ENCODE assay signal across 7 cellular contexts in genomic region chr17:81666342-81667191, GRCh38.
A peak's percentile ranks its signal among the peaks of the same experiment; 100 is the strongest.
DNase-seq lines count a peak whose midpoint lies in the region; ATAC-seq and TF ChIP-seq lines count a peak whose summit lies in the region.

Gene CCDC137 (plus strand): TSS chr17:81666737. CDS start chr17:81666767, 30 bp downstream.
Gene OXLD1 (minus strand): TSS chr17:81666605. CDS start chr17:81666577, 28 bp downstream.

- in situ Hi-C loops in astrocyte of the cerebellum (cut with HindIII; ENCODE audit: low sequenced_read_pairs), result no loop called here

- ATAC-seq in GM18511 (IDR thresholded peaks at IDR 0.05; ENCODE audit: unreplicated experiment) (peak; percentile 92), HG03025 (IDR thresholded peaks at IDR 0.05; ENCODE audit: low FRiP score, unreplicated experiment) (peak; percentile 75)

- TF ChIP-seq CTCF in astrocyte of the cerebellum (IDR thresholded peaks at IDR 0.05; ENCODE audit: low read depth, low read length, missing control alignments), result no peak

- DNase-seq in NCI-H2081 (lab: John Stamatoyannopoulos, UW) (peak; percentile 95 to 99), T-helper 9 cell (peak; percentile 89), astrocyte of the cerebellum (ENCODE audit: low read depth) (peak; percentile 90), hippocampal formation (lab: John Stamatoyannopoulos, UW) (peak; percentile 92 to 93), retina (peak; percentile 95)

- H3K4me3 ChIP-seq in astrocyte of the cerebellum (ENCODE audit: low read depth, low read length), result peak within 1 kb of the TSS; percentile 96

Comparison
In these comparisons a context has a peak if more than half of its experiments do, and no peak if none do; other contexts are left out.
1. Peak in every context shown above with its lines: DNase-seq, ATAC-seq and H3K4me3 ChIP-seq.